Comparison of ENCODE assay signal across 17 cellular contexts in the genomic region with DNA sequence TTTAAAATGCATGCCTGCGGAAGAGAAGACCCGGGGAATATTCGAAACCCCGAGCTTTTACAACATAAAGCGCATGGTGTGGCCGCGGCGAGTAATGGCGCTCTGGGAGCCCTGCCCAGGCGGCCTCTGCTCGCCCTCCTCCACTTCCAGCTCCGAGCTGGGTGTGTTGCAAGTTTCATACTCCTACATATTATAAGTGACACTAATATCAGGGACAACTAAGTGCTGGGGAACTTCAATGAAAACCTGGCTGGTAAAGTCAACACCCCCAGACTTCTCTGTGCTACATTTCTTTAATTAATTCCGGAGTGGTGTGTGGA. TPM values are rescaled to one million over a fixed set of nuclear protein-coding genes. Genes with fewer than 3 reads are reported as not detected.
DNase-seq lines count a peak whose midpoint lies in the region; ATAC-seq and TF ChIP-seq lines count a peak whose summit lies in the region.
"Had no signal": no experiment of that assay in that cellular context is flagged by ENCODE, and none has a peak within 500 bp of the region (broad histone marks: within the 10 kb centered on the region; RNA-seq: fewer than 3 reads in every experiment).

No MANE protein-coding gene starts in this region.

- H3K27ac Mint-ChIP-seq in activated CD4-positive, alpha-beta T cell treated with anti-CD3 and anti-CD28 coated beads for 36 hours = no peak overlapping the region
- H3K27ac Mint-ChIP-seq: activated naive CD8-positive, alpha-beta T cell had no signal

- intact Hi-C loops in activated CD4-positive, alpha-beta T cell treated with anti-CD3 and anti-CD28 coated beads for 36 hours (cut with DNase I, micrococcal nuclease) = loop anchor here in 1 of 2 experiments (2.0 kb wide), 1 partner anchor 36 kb away; no protein-coding TSS in a partner anchor
- intact Hi-C loops in sciatic nerve (cut with DNase I) = no loop called here

- DNase-seq in activated CD4-positive, alpha-beta T cell treated with anti-CD3 and anti-CD28 coated beads for 36 hours = peak; percentile 23
- no peak for DNase-seq in activated CD4-positive, alpha-beta T cell treated with anti-CD3 and anti-CD28 coated beads, Interleukin-2, amount 50 U/mL, for 4 hours
- peak; percentile 21 for DNase-seq in sciatic nerve (ENCODE audit: low spot score)
- DNase-seq in stimulated activated CD4-positive, alpha-beta T cell treated with anti-CD3 and anti-CD28 coated beads, Interleukin-4, amount 100 ng/mL, for 1 hour = no peak
- DNase-seq: kidney; NCI-H187; NCI-H774; SJCRH30; stimulated activated CD4-positive, alpha-beta T cell treated with anti-CD3 and anti-CD28 coated beads, Interleukin-12 subunit alpha, Interleukin-12 subunit beta, amount 100 ng/mL, for 4 hours had no signal

- no peak overlapping the region for H3K4me3 Mint-ChIP-seq in activated CD4-positive, alpha-beta T cell treated with anti-CD3 and anti-CD28 coated beads for 36 hours
- H3K4me3 Mint-ChIP-seq: activated naive CD8-positive, alpha-beta T cell; neural crest cell had no signal

- ATAC-seq in activated CD4-positive, alpha-beta T cell treated with anti-CD3 and anti-CD28 coated beads for 36 hours = no peak
- ATAC-seq in SK-N-SH treated with all-trans-retinoic acid at 6 μM for 48 hours (peak; percentile 33; the same call in 2 of the 3 replicates), sciatic nerve (no peak), HG02938 (IDR thresholded peaks at IDR 0.05; ENCODE audit: unreplicated experiment) (no peak), HG03521 (IDR thresholded peaks at IDR 0.05; ENCODE audit: unreplicated experiment) (no peak)

- CTCF ChIA-PET in activated CD4-positive, alpha-beta T cell treated with anti-CD3 and anti-CD28 coated beads for 36 hours (lab: Charles Lee) = interaction anchor here (0.7 to 1.3 kb wide), 4 partner anchors 40 to 297 kb away, joined by 3 to 5 read pairs (median 3); no protein-coding TSS in a partner anchor

- no peaks in the 10 kb centered on the region for H3K9me3 Mint-ChIP-seq in activated CD4-positive, alpha-beta T cell treated with anti-CD3 and anti-CD28 coated beads for 36 hours (ENCODE audit: low read depth)
- H3K9me3 Mint-ChIP-seq: neural crest cell had no signal

- peaks cover 30% of the 10 kb centered on the region for H3K4me1 Mint-ChIP-seq in activated CD4-positive, alpha-beta T cell treated with anti-CD3 and anti-CD28 coated beads for 36 hours

- H3K27me3 Mint-ChIP-seq in activated CD4-positive, alpha-beta T cell treated with anti-CD3 and anti-CD28 coated beads for 36 hours = peaks cover 68% of the 10 kb centered on the region

- no peaks in the 10 kb centered on the region for H3K36me3 Mint-ChIP-seq in activated CD4-positive, alpha-beta T cell treated with anti-CD3 and anti-CD28 coated beads for 36 hours (ENCODE audit: low read depth)
- H3K36me3 Mint-ChIP-seq: activated naive CD8-positive, alpha-beta T cell had no signal

- peaks cover 2% of the 10 kb centered on the region for H3K9me3 ChIP-seq in iPS-18c (ENCODE audit: control insufficient read depth, insufficient read depth, low read length)
- H3K9me3 ChIP-seq: Caco-2, SJCRH30, upper lobe of left lung had no signal

- H3K4me3 ChIP-seq in iPS-18c (ENCODE audit: insufficient read depth, low read depth, low read length) = peak overlapping the region; percentile 31; the same call in 1 of the 2 replicates
- H3K4me3 ChIP-seq: SJCRH30, upper lobe of left lung had no signal

- POLR2A ChIA-PET in activated CD4-positive, alpha-beta T cell treated with anti-CD3 and anti-CD28 coated beads for 36 hours (lab: Charles Lee) = no interaction called here

TF ChIP-seq in SK-N-SH treated with all-trans-retinoic acid at 6 μM for 48 hours, 23 proteins besides CTCF, POLR2A, EP300 and RAD21:
- TF ChIP-seq OSR1 (CRISPR knock-in tag; IDR thresholded peaks at IDR 0.05) (no peak), SNAI2 (CRISPR knock-in tag; IDR thresholded peaks at IDR 0.05) (no peak), ZC3H10 (CRISPR knock-in tag; IDR thresholded peaks at IDR 0.05) (no peak), CSDC2 (CRISPR knock-in tag; IDR thresholded peaks at IDR 0.05) (no peak), ZNF8 (CRISPR knock-in tag; IDR thresholded peaks at IDR 0.05) (no peak), GLIS3 (CRISPR knock-in tag; IDR thresholded peaks at IDR 0.05) (no peak), PPARA (CRISPR knock-in tag; IDR thresholded peaks at IDR 0.05; ENCODE audit: borderline replicate concordance) (no peak), ISL1 (CRISPR knock-in tag; IDR thresholded peaks at IDR 0.05) (no peak), TOX (CRISPR knock-in tag; IDR thresholded peaks at IDR 0.05; ENCODE audit: borderline replicate concordance) (no peak), TCF4 (CRISPR knock-in tag; IDR thresholded peaks at IDR 0.05; ENCODE audit: borderline replicate concordance) (no peak), ZNF565 (CRISPR knock-in tag; conservative IDR thresholded peaks at IDR 0.05; ENCODE audit: low read depth) (no peak), RARB (CRISPR knock-in tag; IDR thresholded peaks at IDR 0.05) (no peak)
- TF ChIP-seq, protein P1, sequence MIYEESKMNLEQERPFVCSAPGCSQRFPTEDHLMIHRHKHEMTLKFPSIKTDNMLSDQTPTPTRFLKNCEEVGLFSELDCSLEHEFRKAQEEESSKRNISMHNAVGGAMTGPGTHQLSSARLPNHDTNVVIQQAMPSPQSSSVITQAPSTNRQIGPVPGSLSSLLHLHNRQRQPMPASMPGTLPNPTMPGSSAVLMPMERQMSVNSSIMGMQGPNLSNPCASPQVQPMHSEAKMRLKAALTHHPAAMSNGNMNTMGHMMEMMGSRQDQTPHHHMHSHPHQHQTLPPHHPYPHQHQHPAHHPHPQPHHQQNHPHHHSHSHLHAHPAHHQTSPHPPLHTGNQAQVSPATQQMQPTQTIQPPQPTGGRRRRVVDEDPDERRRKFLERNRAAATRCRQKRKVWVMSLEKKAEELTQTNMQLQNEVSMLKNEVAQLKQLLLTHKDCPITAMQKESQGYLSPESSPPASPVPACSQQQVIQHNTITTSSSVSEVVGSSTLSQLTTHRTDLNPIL (CRISPR knock-in tag; IDR thresholded peaks at IDR 0.05; ENCODE audit: low read depth) = no peak
- TF ChIP-seq, protein P2, sequence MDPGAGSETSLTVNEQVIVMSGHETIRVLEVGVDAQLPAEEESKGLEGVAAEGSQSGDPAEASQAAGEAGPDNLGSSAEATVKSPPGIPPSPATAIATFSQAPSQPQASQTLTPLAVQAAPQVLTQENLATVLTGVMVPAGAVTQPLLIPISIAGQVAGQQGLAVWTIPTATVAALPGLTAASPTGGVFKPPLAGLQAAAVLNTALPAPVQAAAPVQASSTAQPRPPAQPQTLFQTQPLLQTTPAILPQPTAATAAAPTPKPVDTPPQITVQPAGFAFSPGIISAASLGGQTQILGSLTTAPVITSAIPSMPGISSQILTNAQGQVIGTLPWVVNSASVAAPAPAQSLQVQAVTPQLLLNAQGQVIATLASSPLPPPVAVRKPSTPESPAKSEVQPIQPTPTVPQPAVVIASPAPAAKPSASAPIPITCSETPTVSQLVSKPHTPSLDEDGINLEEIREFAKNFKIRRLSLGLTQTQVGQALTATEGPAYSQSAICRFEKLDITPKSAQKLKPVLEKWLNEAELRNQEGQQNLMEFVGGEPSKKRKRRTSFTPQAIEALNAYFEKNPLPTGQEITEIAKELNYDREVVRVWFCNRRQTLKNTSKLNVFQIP (CRISPR knock-in tag; IDR thresholded peaks at IDR 0.05; ENCODE audit: borderline replicate concordance, low read depth) = no peak
- TF ChIP-seq, protein P3, sequence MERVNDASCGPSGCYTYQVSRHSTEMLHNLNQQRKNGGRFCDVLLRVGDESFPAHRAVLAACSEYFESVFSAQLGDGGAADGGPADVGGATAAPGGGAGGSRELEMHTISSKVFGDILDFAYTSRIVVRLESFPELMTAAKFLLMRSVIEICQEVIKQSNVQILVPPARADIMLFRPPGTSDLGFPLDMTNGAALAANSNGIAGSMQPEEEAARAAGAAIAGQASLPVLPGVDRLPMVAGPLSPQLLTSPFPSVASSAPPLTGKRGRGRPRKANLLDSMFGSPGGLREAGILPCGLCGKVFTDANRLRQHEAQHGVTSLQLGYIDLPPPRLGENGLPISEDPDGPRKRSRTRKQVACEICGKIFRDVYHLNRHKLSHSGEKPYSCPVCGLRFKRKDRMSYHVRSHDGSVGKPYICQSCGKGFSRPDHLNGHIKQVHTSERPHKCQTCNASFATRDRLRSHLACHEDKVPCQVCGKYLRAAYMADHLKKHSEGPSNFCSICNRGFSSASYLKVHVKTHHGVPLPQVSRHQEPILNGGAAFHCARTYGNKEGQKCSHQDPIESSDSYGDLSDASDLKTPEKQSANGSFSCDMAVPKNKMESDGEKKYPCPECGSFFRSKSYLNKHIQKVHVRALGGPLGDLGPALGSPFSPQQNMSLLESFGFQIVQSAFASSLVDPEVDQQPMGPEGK (CRISPR knock-in tag; IDR thresholded peaks at IDR 0.05; ENCODE audit: borderline replicate concordance) = no peak

RNA-seq across cellular contexts. Expression of a gene that starts 11.8 kb away (rescaled TPM):
- total RNA-seq in activated CD4-positive, alpha-beta T cell treated with anti-CD3 and anti-CD28 coated beads for 36 hours = 1 to 10 TPM; 2.0 to 2.4 TPM
- total RNA-seq in sciatic nerve = not detected
- total RNA-seq: neural crest cell had no signal

Comparison
In these comparisons a context has a peak if more than half of its experiments do, and no peak if none do; other contexts are left out.
1. DNase-seq: peak in activated CD4-positive, alpha-beta T cell treated with anti-CD3 and anti-CD28 coated beads for 36 hours (single experiment) and sciatic nerve (single experiment); none in activated CD4-positive, alpha-beta T cell treated with anti-CD3 and anti-CD28 coated beads, Interleukin-2, amount 50 U/mL, for 4 hours (0 of 2) and stimulated activated CD4-positive, alpha-beta T cell treated with anti-CD3 and anti-CD28 coated beads, Interleukin-4, amount 100 ng/mL, for 1 hour (single experiment).